8 cellular contexts compared by ENCODE assay signal in genomic region chr19:2900296-2901252, GRCh38. TPM values are rescaled to one million over a fixed set of nuclear protein-coding genes. Genes with fewer than 3 reads are reported as not detected.
A peak's percentile ranks its signal among the peaks of the same experiment; 100 is the strongest.
DNase-seq lines count a peak whose midpoint lies in the region; ATAC-seq, FAIRE-seq and TF ChIP-seq lines count a peak whose summit lies in the region.

Gene ZNF57, plus strand, starts transcription at chr19:2900928. Its CDS starts 118 bp downstream, at chr19:2901046.

- intact Hi-C loops in activated CD4-positive, alpha-beta T cell treated with anti-CD3 and anti-CD28 coated beads for 36 hours (cut with DNase I, micrococcal nuclease) = loop anchor here (1.0 to 5.0 kb wide), 12 partner anchors 12 to 384 kb away; partner anchors contain the start of genes ZNF555 (in 2 of the 2), GNG7 (in 1 of the 2), NCLN (in 1 of the 2) and THOP1 (in 1 of the 2)
- intact Hi-C loops in kidney (cut with DNase I) = no loop called here

- H3K36me3 ChIP-seq in kidney (ENCODE audit: control insufficient read depth in 1 of 2, insufficient read depth in 2 of 2, low read length in 2 of 2) = no peaks in the 10 kb centered on the region

- peak; percentile 98 for FAIRE-seq in kidney (lab: Jason Lieb, UNC)

- peak within 1 kb of the TSS; percentile 98 for H3K4me3 Mint-ChIP-seq in activated CD4-positive, alpha-beta T cell treated with anti-CD3 and anti-CD28 coated beads for 36 hours

- POLR2A ChIA-PET in activated CD4-positive, alpha-beta T cell treated with anti-CD3 and anti-CD28 coated beads for 36 hours (lab: Charles Lee) = interaction anchor here (0.6 to 1.1 kb wide), 4 partner anchors 50 to 425 kb away, joined by 3 to 11 read pairs (median 6); partner anchors contain the start of gene GADD45B

- H3K4me3 ChIP-seq in AG09309 (ENCODE audit: control insufficient read depth, low read depth, low read length) (peak within 1 kb of the TSS; percentile 81), choroid plexus epithelial cell (ENCODE audit: low read depth, low read length) (peak within 1 kb of the TSS; percentile 91), kidney (ENCODE audit: low read length in 2 of 2) (peak within 1 kb of the TSS; percentile 78)

- CTCF ChIA-PET in activated CD4-positive, alpha-beta T cell treated with anti-CD3 and anti-CD28 coated beads for 36 hours (lab: Charles Lee) = interaction anchor here (0.6 to 1.4 kb wide), 6 partner anchors 12 to 283 kb away, joined by 3 to 6 read pairs (median 3); no protein-coding TSS in a partner anchor

- peak within 1 kb of the TSS; percentile 86 to 92 for H3K27ac ChIP-seq in kidney (ENCODE audit: low read depth in 2 of 2, low read length in 2 of 2)

- TF ChIP-seq CTCF in AG09309 (IDR thresholded peaks at IDR 0.05; ENCODE audit: control insufficient read depth, insufficient read depth, low read depth, low read length, missing control alignments) = no peak
- no peak for TF ChIP-seq CTCF in choroid plexus epithelial cell (conservative IDR thresholded peaks at IDR 0.05; ENCODE audit: low read depth, low read length)
- TF ChIP-seq CTCF in kidney (IDR thresholded peaks at IDR 0.05; ENCODE audit: borderline replicate concordance, extremely low read depth, insufficient read depth) = no peak

- peaks cover 0 to 2% of the 10 kb centered on the region in 2 donors for H3K4me1 ChIP-seq in kidney (ENCODE audit: control insufficient read depth in 1 of 2, insufficient read depth in 1 of 2, low read depth in 1 of 2, low read length in 2 of 2)

- peak within 1 kb of the TSS in 1 of 2 donors; percentile 71 for H3K9ac ChIP-seq in kidney (ENCODE audit: low read length in 2 of 2)

- H3K27ac Mint-ChIP-seq in activated CD4-positive, alpha-beta T cell treated with anti-CD3 and anti-CD28 coated beads for 36 hours = peak within 1 kb of the TSS; percentile 96

- H3K36me3 Mint-ChIP-seq in activated CD4-positive, alpha-beta T cell treated with anti-CD3 and anti-CD28 coated beads for 36 hours (ENCODE audit: low read depth) = no peaks in the 10 kb centered on the region

- no peaks in the 10 kb centered on the region for H3K27me3 Mint-ChIP-seq in activated CD4-positive, alpha-beta T cell treated with anti-CD3 and anti-CD28 coated beads for 36 hours

- ATAC-seq in GM19023 (IDR thresholded peaks at IDR 0.05; ENCODE audit: unreplicated experiment) (peak; percentile 93), HG03196 (IDR thresholded peaks at IDR 0.05; ENCODE audit: unreplicated experiment) (peak; percentile 91)
- peak; percentile 99 for ATAC-seq in activated CD4-positive, alpha-beta T cell treated with anti-CD3 and anti-CD28 coated beads for 36 hours

- H3K4me1 Mint-ChIP-seq in activated CD4-positive, alpha-beta T cell treated with anti-CD3 and anti-CD28 coated beads for 36 hours = peaks cover 18% of the 10 kb centered on the region

- H3K9me3 ChIP-seq in kidney (ENCODE audit: control insufficient read depth in 1 of 2, low read length in 2 of 2) = peaks cover 0 to 7% of the 10 kb centered on the region in 2 donors

- peaks cover 10% of the 10 kb centered on the region for H3K9me3 Mint-ChIP-seq in activated CD4-positive, alpha-beta T cell treated with anti-CD3 and anti-CD28 coated beads for 36 hours (ENCODE audit: low read depth)

- DNase-seq in AG09309 (ENCODE audit: low read depth) (peak; percentile 95), NCI-H460 (ENCODE audit: extremely low read depth, low read depth) (peak; percentile 97), choroid plexus epithelial cell (ENCODE audit: low read depth) (peak; percentile 100), kidney (peak; percentile 100)
- peak; percentile 100 for DNase-seq in activated CD4-positive, alpha-beta T cell treated with anti-CD3 and anti-CD28 coated beads for 36 hours
- peak; percentile 92 to 93 for DNase-seq in stimulated activated CD4-positive, alpha-beta T cell treated with anti-CD3 and anti-CD28 coated beads, Interleukin-15, amount 100 ng/mL, for 1 hour (ENCODE audit: low read depth in 1 of 2, low spot score in 1 of 2)

RNA-seq across cellular contexts. Expression of gene ZNF57, which starts in this region (rescaled TPM):
- 2.5 and 4.2 TPM in 2 replicates for total RNA-seq in NCI-H460 (2014; rRNA removed; shearing (Covaris generic))
- 2.9 and 7.5 TPM in 2 replicates for polyA plus RNA-seq in NCI-H460 (2014; cell fraction: nucleus; rRNA removed)
- 1 to 10 TPM; 5.9 to 7.1 TPM for total RNA-seq in activated CD4-positive, alpha-beta T cell treated with anti-CD3 and anti-CD28 coated beads for 36 hours
- 6.1 TPM for total RNA-seq in kidney
- polyA plus RNA-seq in kidney (ENCODE audit: insufficient read depth, low read depth, low replicate concordance) = 6.2 TPM

Comparison
In these comparisons a context has a peak if more than half of its experiments do, and no peak if none do; other contexts are left out.
1. Peak in every context shown above with its lines: DNase-seq, ATAC-seq, H3K4me3 ChIP-seq and H3K27ac ChIP-seq.